17 cellular contexts compared by ENCODE assay signal in genomic region chr18:9927392-9928063, GRCh38. TPM values are rescaled to one million over a fixed set of nuclear protein-coding genes. Genes with fewer than 3 reads are reported as not detected.
DNase-seq lines count a peak whose midpoint lies in the region; ATAC-seq and TF ChIP-seq lines count a peak whose summit lies in the region.
"Had no signal": no experiment of that assay in that cellular context is flagged by ENCODE, and none has a peak within 500 bp of the region (broad histone marks: within the 10 kb centered on the region; RNA-seq: fewer than 3 reads in every experiment).

No MANE protein-coding gene starts in this region.

- H3K4me3 ChIP-seq in BLaER1 (no peak overlapping the region), GM23248 (no peak overlapping the region)
- H3K4me3 ChIP-seq: cardiac muscle cell, ovary, uterus had no signal

- TF ChIP-seq CTCF in WTC11 (IDR thresholded peaks at IDR 0.05): no peak
- no peak for TF ChIP-seq CTCF in mesothelial cell of epicardium (IDR thresholded peaks at IDR 0.05; ENCODE audit: unreplicated experiment)
- no peak for TF ChIP-seq CTCF in GM10248 (IDR thresholded peaks at IDR 0.05; ENCODE audit: control extremely low read depth, extremely low read depth, low read depth, missing control alignments)

- H4K20me1 ChIP-seq in BLaER1 (peaks cover 100% of the 10 kb centered on the region), GM23248 (ENCODE audit: insufficient read depth) (peaks cover 64% of the 10 kb centered on the region)

- 47 to 52% methylated on average over 2 of the region's 2 CpGs for WGBS in GM23248 (ENCODE audit: low coverage in 1 of 2, low lambda C conversion rate in 2 of 2, missing lambda C conversion rate in 2 of 2), 2 experiments

- H2AFZ ChIP-seq in GM23248: no peak overlapping the region

- H3K9me3 ChIP-seq in BLaER1 (no peaks in the 10 kb centered on the region), GM23248 (ENCODE audit: low read depth) (no peaks in the 10 kb centered on the region)
- H3K9me3 ChIP-seq: ovary, uterus had no signal

- peaks cover 8% of the 10 kb centered on the region for H3K36me3 ChIP-seq in BLaER1
- H3K36me3 ChIP-seq in GM23248 (ENCODE audit: low read depth): no peaks in the 10 kb centered on the region; the same call in none of the 2 replicates
- H3K36me3 ChIP-seq: cardiac muscle cell, ovary, uterus had no signal

- H3K4me1 Mint-ChIP-seq in WTC11 (peaks cover 66% of the 10 kb centered on the region), mesothelial cell of epicardium (peaks cover 53% of the 10 kb centered on the region)

- no peak overlapping the region for H3K9ac ChIP-seq in BLaER1
- 0 out of 2 replicates have a peak overlapping the region, but pooled peaks have one; percentile 0 for H3K9ac ChIP-seq in GM23248

- ATAC-seq in WTC11 (no peak), HG02642 (IDR thresholded peaks at IDR 0.05; ENCODE audit: poor library complexity, unreplicated experiment) (no peak)

- CTCF ChIA-PET in WTC11 (lab: Charles Lee) (interaction anchor here (0.6 to 1.5 kb wide), 2 partner anchors 24 to 320 kb away, joined by 4 to 5 read pairs; no protein-coding TSS in a partner anchor), GM10248 (lab: Yijun Ruan, JAX) (interaction anchor here (0.6 to 2.2 kb wide), 2 partner anchors 13 to 315 kb away, joined by 3 to 14 read pairs; partner anchors contain the start of gene VAPA)

- H3K27me3 ChIP-seq in BLaER1 (no peaks in the 10 kb centered on the region), GM23248 (replicated peaks; ENCODE audit: insufficient read depth) (no peaks in the 10 kb centered on the region)
- H3K27me3 ChIP-seq: cardiac muscle cell, ovary, uterus had no signal

- peak overlapping the region; percentile 22 for H3K27ac Mint-ChIP-seq in WTC11
- H3K27ac Mint-ChIP-seq in mesothelial cell of epicardium: peak overlapping the region; percentile 59

- no peaks in the 10 kb centered on the region for H3K9me2 ChIP-seq in GM23248 (ENCODE audit: insufficient read depth)

- H3K4me1 ChIP-seq in BLaER1 (peaks cover 61% of the 10 kb centered on the region), GM23248 (ENCODE audit: insufficient read depth) (peaks cover 56% of the 10 kb centered on the region)

- in situ Hi-C loops in GM23248 (cut with MboI): loop anchor here (25.0 kb wide), 1 partner anchor 240 kb away; no protein-coding TSS in a partner anchor

- POLR2A ChIA-PET in WTC11 (lab: Charles Lee) (no interaction called here), GM10248 (lab: Yijun Ruan, JAX) (interaction anchor here (1.0 kb wide), 1 partner anchor 14 kb away, joined by 4 read pairs; the partner anchor contains the start of gene VAPA)

- H3K79me2 ChIP-seq in GM23248 (ENCODE audit: insufficient read depth): peaks cover 100% of the 10 kb centered on the region

- peaks cover 19% of the 10 kb centered on the region; the same call in 1 of the 2 replicates for H3F3A ChIP-seq in GM23248 (ENCODE audit: insufficient read depth)

- H3K27ac ChIP-seq in BLaER1 (no peak overlapping the region), GM23248 (peak overlapping the region; percentile 11; the same call in 1 of the 2 replicates)
- H3K27ac ChIP-seq: C4-2B, cardiac muscle cell, ovary, uterus had no signal

- H3K27me3 Mint-ChIP-seq in WTC11 (ENCODE audit: low read depth) (no peaks in the 10 kb centered on the region), mesothelial cell of epicardium (ENCODE audit: low read depth) (no peaks in the 10 kb centered on the region)

- H3K36me3 Mint-ChIP-seq in WTC11: peaks cover 9% of the 10 kb centered on the region
- H3K36me3 Mint-ChIP-seq in mesothelial cell of epicardium: peaks cover 2% of the 10 kb centered on the region

- H3K4me2 ChIP-seq in BLaER1 (peak overlapping the region; percentile 61), GM23248 (ENCODE audit: unreplicated experiment) (no peak overlapping the region)

- no peak for DNase-seq in GM23248
- DNase-seq in WTC11 (ENCODE audit: low spot score): no peak
- no peak for DNase-seq in mesothelial cell of epicardium (ENCODE audit: low spot score in 2 of 2, unreplicated experiment in 2 of 2)
- no peak for DNase-seq in SIG-M5 (lab: John Stamatoyannopoulos, UW)
- DNase-seq in NCI-H748 (lab: John Stamatoyannopoulos, UW; ENCODE audit: unreplicated experiment): no peak
- no peak for DNase-seq in GM10248 (ENCODE audit: extremely low spot score)
- DNase-seq: activated CD8-positive, alpha-beta memory T cell treated with anti-CD3 and anti-CD28 coated beads for 24 hours; mesenchymal stem cell; NCI-H1417; NCI-H2227 treated with DMSO at 0.1 percent for 48 hours; ovary; stimulated activated CD4-positive, alpha-beta T cell treated with anti-CD3 and anti-CD28 coated beads, Interleukin-12 subunit alpha, Interleukin-12 subunit beta, amount 100 ng/mL, for 4 hours; uterus had no signal

- H3K9me3 Mint-ChIP-seq in WTC11: no peaks in the 10 kb centered on the region
- no peaks in the 10 kb centered on the region for H3K9me3 Mint-ChIP-seq in mesothelial cell of epicardium

- H3K4me3 Mint-ChIP-seq in WTC11 (no peak overlapping the region), mesothelial cell of epicardium (no peak overlapping the region)

TF ChIP-seq in WTC11, 78 proteins besides CTCF, POLR2A, EP300 and RAD21 (continues in another document):
- TF ChIP-seq MYBL2 (CRISPR knock-in tag; IDR thresholded peaks at IDR 0.05): no peak
- TF ChIP-seq ZNF281 (CRISPR knock-in tag; IDR thresholded peaks at IDR 0.05): no peak
- TF ChIP-seq NR3C1 (CRISPR knock-in tag; conservative IDR thresholded peaks at IDR 0.05; ENCODE audit: low read depth): no peak
- no peak for TF ChIP-seq ZNF232 (CRISPR knock-in tag; IDR thresholded peaks at IDR 0.05)
- TF ChIP-seq PRDM15 (CRISPR knock-in tag; IDR thresholded peaks at IDR 0.05): no peak
- TF ChIP-seq GTF2I (CRISPR knock-in tag; conservative IDR thresholded peaks at IDR 0.05): no peak
- TF ChIP-seq, protein P1, sequence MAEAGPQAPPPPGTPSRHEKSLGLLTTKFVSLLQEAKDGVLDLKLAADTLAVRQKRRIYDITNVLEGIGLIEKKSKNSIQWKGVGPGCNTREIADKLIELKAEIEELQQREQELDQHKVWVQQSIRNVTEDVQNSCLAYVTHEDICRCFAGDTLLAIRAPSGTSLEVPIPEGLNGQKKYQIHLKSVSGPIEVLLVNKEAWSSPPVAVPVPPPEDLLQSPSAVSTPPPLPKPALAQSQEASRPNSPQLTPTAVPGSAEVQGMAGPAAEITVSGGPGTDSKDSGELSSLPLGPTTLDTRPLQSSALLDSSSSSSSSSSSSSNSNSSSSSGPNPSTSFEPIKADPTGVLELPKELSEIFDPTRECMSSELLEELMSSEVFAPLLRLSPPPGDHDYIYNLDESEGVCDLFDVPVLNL (CRISPR knock-in tag; IDR thresholded peaks at IDR 0.05; ENCODE audit: borderline replicate concordance, low read depth): no peak
- no peak for TF ChIP-seq NFE2L1 (CRISPR knock-in tag; IDR thresholded peaks at IDR 0.05)

RNA-seq across cellular contexts. Expression of gene VAPA, which starts 13.7 kb away (rescaled TPM):
- total RNA-seq in GM23248 (2014; rRNA removed; shearing (Covaris generic)): 204 and 277 TPM in 2 replicates
- 290 and 299 TPM in 2 replicates for polyA plus RNA-seq in GM23248 (2016; fragmentation: Nextera tagmentation; extraction: Ambion mirVana)
- 137 to 142 TPM (median 137 TPM) in 3 replicates for total RNA-seq in WTC11 (2021)
- total RNA-seq in mesothelial cell of epicardium: 126 to 131 TPM (median 130 TPM) in 3 replicates

RNA-seq across cellular contexts. Expression of gene TXNDC2, which starts 41.8 kb away (rescaled TPM):
- total RNA-seq in GM23248 (2014; rRNA removed; shearing (Covaris generic)): not detected in 2 replicates
- polyA plus RNA-seq in GM23248 (2016; fragmentation: Nextera tagmentation; extraction: Ambion mirVana): not detected in 2 replicates
- total RNA-seq in WTC11 (2021) (0.09 to 0.26 TPM (median 0.14 TPM) in 3 replicates), mesothelial cell of epicardium (0.29 TPM in 1 of 3 replicates, not detected in the others)
- total RNA-seq: cardiac muscle cell had no signal
- polyA plus RNA-seq: cardiac muscle cell had no signal
